19 cellular contexts compared by ENCODE assay signal in the genomic region with DNA sequence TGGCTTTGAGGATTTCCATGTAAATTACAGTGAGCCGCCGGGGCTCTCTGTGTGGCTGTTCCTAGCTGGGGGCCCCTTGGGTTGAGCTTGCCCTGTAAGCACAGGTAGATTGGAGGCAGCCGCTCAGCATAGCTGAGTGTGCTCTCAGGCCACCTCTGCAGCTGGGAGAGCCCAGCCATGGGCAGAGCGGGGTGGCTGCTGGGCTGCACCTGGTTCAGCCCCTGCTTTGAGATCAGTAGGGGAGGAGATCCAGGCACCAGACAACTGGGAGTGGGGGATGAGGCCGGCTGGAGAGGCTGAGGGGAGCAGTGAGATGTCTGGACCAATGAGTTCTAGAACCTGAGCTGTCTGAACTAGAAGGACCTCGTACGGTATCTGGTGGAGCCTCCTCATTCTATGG. TPM values are rescaled to one million over a fixed set of nuclear protein-coding genes. Genes with fewer than 3 reads are reported as not detected.
DNase-seq lines count a peak whose midpoint lies in the region; ATAC-seq and TF ChIP-seq lines count a peak whose summit lies in the region.
"Had no signal": no experiment of that assay in that cellular context is flagged by ENCODE, and none has a peak within 500 bp of the region (broad histone marks: within the 10 kb centered on the region; RNA-seq: fewer than 3 reads in every experiment).

No MANE protein-coding gene starts in this region.

- H3K27ac ChIP-seq in left ventricle myocardium inferior (replicated peaks) = peak overlapping the region; percentile 81
- peak overlapping the region in 4 of 12 donors; percentile 18 to 85 (median 34) for H3K27ac ChIP-seq in heart left ventricle
- peak overlapping the region; percentile 61 to 86 (median 78) for H3K27ac ChIP-seq in esophagus muscularis mucosa (replicated peaks in 1 of 4)
- H3K27ac ChIP-seq in sigmoid colon = peak overlapping the region; percentile 7 to 91 (median 89)
- H3K27ac ChIP-seq: SJSA1 had no signal

- peaks cover 80% of the 10 kb centered on the region for H3K4me1 ChIP-seq in left ventricle myocardium inferior
- H3K4me1 ChIP-seq in heart left ventricle = peaks cover 5 to 85% (median 48%) of the 10 kb centered on the region in 12 donors
- H3K4me1 ChIP-seq in esophagus muscularis mucosa = peaks cover 66 to 98% (median 94%) of the 10 kb centered on the region in 4 donors
- H3K4me1 ChIP-seq in sigmoid colon = peaks cover 0 to 95% (median 92%) of the 10 kb centered on the region in 4 donors
- H3K4me1 ChIP-seq: BE2C, Peyer's patch had no signal

- intact Hi-C loops in left ventricle myocardium inferior (cut with micrococcal nuclease) = no loop called here
- intact Hi-C loops in heart left ventricle (cut with DNase I) = no loop called here
- intact Hi-C loops in esophagus muscularis mucosa (cut with DNase I) = no loop called here
- intact Hi-C loops in sigmoid colon (cut with DNase I) = loop anchor here (5.0 kb wide), 3 partner anchors 40 to 125 kb away; no protein-coding TSS in a partner anchor

- TF ChIP-seq POLR2A in heart left ventricle (IDR thresholded peaks at IDR 0.05) = no peak
- no peak for TF ChIP-seq POLR2A in esophagus muscularis mucosa (IDR thresholded peaks at IDR 0.05; ENCODE audit: low read depth)
- TF ChIP-seq POLR2A in sigmoid colon (IDR thresholded peaks at IDR 0.05) = no peak

- TF ChIP-seq CTCF in left ventricle myocardium inferior (IDR thresholded peaks at IDR 0.05; ENCODE audit: borderline replicate concordance) (no peak), heart left ventricle (IDR thresholded peaks at IDR 0.05) (no peak), esophagus muscularis mucosa (IDR thresholded peaks at IDR 0.05) (no peak), sigmoid colon (IDR thresholded peaks at IDR 0.05) (no peak)

- no peaks in the 10 kb centered on the region for H3K36me3 ChIP-seq in left ventricle myocardium inferior
- H3K36me3 ChIP-seq in heart left ventricle = peaks cover 0 to 2% (median 0%) of the 10 kb centered on the region in 9 donors
- peaks cover 0 to 6% (median 0%) of the 10 kb centered on the region in 4 donors for H3K36me3 ChIP-seq in esophagus muscularis mucosa
- H3K36me3 ChIP-seq in sigmoid colon = no peaks in the 10 kb centered on the region
- H3K36me3 ChIP-seq: BE2C, Peyer's patch, SJSA1 had no signal

- TF ChIP-seq EP300 in esophagus muscularis mucosa (IDR thresholded peaks at IDR 0.05) (no peak), sigmoid colon (IDR thresholded peaks at IDR 0.05) (no peak)

- ATAC-seq in heart left ventricle = no peak

- WGBS in heart left ventricle, 4 donors = 68 to 79% (median 72%) methylated on average over 7 of the region's 7 CpGs
- 80% methylated on average over 6 of the region's 7 CpGs for WGBS in esophagus muscularis mucosa
- 84 to 85% methylated on average over 7 of the region's 7 CpGs for WGBS in sigmoid colon, 2 donors

- H3K9me3 ChIP-seq in left ventricle myocardium inferior (replicated peaks) (peaks cover 3% of the 10 kb centered on the region), heart left ventricle (no peaks in the 10 kb centered on the region), esophagus muscularis mucosa (no peaks in the 10 kb centered on the region), sigmoid colon (no peaks in the 10 kb centered on the region)
- H3K9me3 ChIP-seq: BE2C, Peyer's patch, SJSA1 had no signal

- DNase-seq in left ventricle myocardium inferior = no peak
- no peak for DNase-seq in heart left ventricle
- no peak for DNase-seq in esophagus muscularis mucosa (ENCODE audit: extremely low spot score)
- no peak for DNase-seq in sigmoid colon
- no peak for DNase-seq in C1 segment of cervical spinal cord (lab: John Stamatoyannopoulos, UW)
- no peak for DNase-seq in 8988T
- DNase-seq in midbrain (lab: John Stamatoyannopoulos, UW) = no peak
- DNase-seq: BE2C; CD4-positive, CD25-positive, alpha-beta regulatory T cell; DMS79; H9; KG1; NCI-H1092; NCI-H1436 treated with DMSO at 0.1 percent for 48 hours; NCI-H1930; NCI-H748 treated with DMSO at 0.1 percent for 48 hours; Peyer's patch had no signal

- H3K4me3 ChIP-seq in left ventricle myocardium inferior (no peak overlapping the region), heart left ventricle (no peak overlapping the region), esophagus muscularis mucosa (no peak overlapping the region), sigmoid colon (no peak overlapping the region)
- H3K4me3 ChIP-seq: Peyer's patch, SJSA1 had no signal

- H3K27me3 ChIP-seq in left ventricle myocardium inferior (ENCODE audit: low read depth) = no peaks in the 10 kb centered on the region
- H3K27me3 ChIP-seq in heart left ventricle = no peaks in the 10 kb centered on the region
- H3K27me3 ChIP-seq in esophagus muscularis mucosa = no peaks in the 10 kb centered on the region
- H3K27me3 ChIP-seq in sigmoid colon = no peaks in the 10 kb centered on the region
- H3K27me3 ChIP-seq: Peyer's patch, SJSA1 had no signal

RNA-seq across cellular contexts. Expression of a gene that starts 44.8 kb away (rescaled TPM):
- 137 TPM for total RNA-seq in left ventricle myocardium inferior
- 100 to 1,000 TPM in 8 of 9 donors, 10 to 100 TPM in 1; 77.6 to 196 (median 165) TPM for total RNA-seq in heart left ventricle
- 10 to 100 TPM; 41.9 to 68.2 TPM for polyA plus RNA-seq in heart left ventricle
- 100 to 1,000 TPM in 1 of 4 donors, 10 to 100 TPM in 3; 44.1 to 104 (median 49.4) TPM for total RNA-seq in esophagus muscularis mucosa
- 100 to 1,000 TPM in 2 of 4 donors, 10 to 100 TPM in 2; 62.0 to 213 (median 119) TPM for total RNA-seq in sigmoid colon
- 1 to 10 TPM in 1 of 3 donors, under 1 TPM in 2; 0.46 to 7.6 (median 0.60) TPM for polyA plus RNA-seq in sigmoid colon
- total RNA-seq: HT1080 had no signal
